Comparison of ENCODE assay signal across 17 cellular contexts in genomic region chr3:70855139-70855538, GRCh38.
DNase-seq lines count a peak whose midpoint lies in the region; ATAC-seq, FAIRE-seq and TF ChIP-seq lines count a peak whose summit lies in the region.
"Had no signal": no experiment of that assay in that cellular context is flagged by ENCODE, and none has a peak within 500 bp of the region (broad histone marks: within the 10 kb centered on the region; RNA-seq: fewer than 3 reads in every experiment).

No MANE protein-coding gene starts in this region.

- H3K27ac ChIP-seq in esophagus muscularis mucosa (replicated peaks in 1 of 4) (peak overlapping the region; percentile 24 to 71 (median 35)), lower lobe of right lung (no peak overlapping the region), PC-3 (ENCODE audit: low read length) (no peak overlapping the region)
- H3K27ac ChIP-seq: C4-2B had no signal

- TF ChIP-seq CTCF in esophagus muscularis mucosa (IDR thresholded peaks at IDR 0.05) (no peak), lower lobe of right lung (IDR thresholded peaks at IDR 0.05) (no peak), PC-3 (conservative IDR thresholded peaks at IDR 0.05; ENCODE audit: low read depth, low read length) (no peak)

- H3K9ac ChIP-seq in PC-3 (ENCODE audit: low read length): no peak overlapping the region

- H3K4me1 ChIP-seq in esophagus muscularis mucosa: peaks cover 10 to 69% (median 60%) of the 10 kb centered on the region in 4 donors
- H3K4me1 ChIP-seq in lower lobe of right lung: no peaks in the 10 kb centered on the region
- H3K4me1 ChIP-seq in PC-3 (ENCODE audit: insufficient read depth, low read length): peaks cover 50% of the 10 kb centered on the region

- H3K79me2 ChIP-seq in PC-3 (ENCODE audit: low read length): no peaks in the 10 kb centered on the region

- no peak overlapping the region for H3K4me3 ChIP-seq in esophagus muscularis mucosa
- no peak overlapping the region for H3K4me3 ChIP-seq in lower lobe of right lung
- no peak overlapping the region for H3K4me3 ChIP-seq in PC-3 (ENCODE audit: low read length)
- H3K4me3 ChIP-seq: GM23338 had no signal

- no peaks in the 10 kb centered on the region for H3K27me3 ChIP-seq in esophagus muscularis mucosa
- H3K27me3 ChIP-seq in lower lobe of right lung (ENCODE audit: low read depth): no peaks in the 10 kb centered on the region
- no peaks in the 10 kb centered on the region for H3K27me3 ChIP-seq in PC-3 (ENCODE audit: low read length)

- H2AFZ ChIP-seq in PC-3 (ENCODE audit: low read length): no peak overlapping the region

- no peak overlapping the region for H3K4me2 ChIP-seq in PC-3 (ENCODE audit: low read length)

- no peak for FAIRE-seq in frontal cortex (lab: Jason Lieb, UNC)
- FAIRE-seq: HepG2 had no signal

- TF ChIP-seq EP300 in esophagus muscularis mucosa (IDR thresholded peaks at IDR 0.05): no peak

- intact Hi-C loops in esophagus muscularis mucosa (cut with DNase I): no loop called here
- intact Hi-C loops in lower lobe of right lung (cut with DNase I): no loop called here
- intact Hi-C loops in PC-3 (cut with micrococcal nuclease): no loop called here

- no peaks in the 10 kb centered on the region for H4K20me1 ChIP-seq in PC-3 (ENCODE audit: low read length)

- WGBS in esophagus muscularis mucosa: 67% methylated on average over 2 of the region's 2 CpGs

- peak; percentile 28 to 59 for ATAC-seq in lower lobe of right lung
- ATAC-seq in PC-3: no peak
- ATAC-seq in HG02610 (IDR thresholded peaks at IDR 0.05; ENCODE audit: unreplicated experiment): no peak
- ATAC-seq: HepG2, Panc1 had no signal

- BruUV-seq in PC-3 (replicated peaks; lab: Mats Ljungman, UMichigan): no TSS peak

- DNase-seq in RPMI7951 (ENCODE audit: low read depth) (peak; percentile 42), esophagus muscularis mucosa (ENCODE audit: extremely low spot score) (no peak), lower lobe of right lung (no peak), NCI-H69 (lab: John Stamatoyannopoulos, UW) (no peak), PC-3 (no peak), frontal cortex (ENCODE audit: low spot score in 2 of 2) (no peak)
- DNase-seq: MM.1S, NCI-H1105, NCI-H187, NCI-H446 treated with DMSO at 0.1 percent for 48 hours, NCI-H774, SHP77 treated with DMSO at 0.1 percent for 48 hours had no signal

- no peak for TF ChIP-seq POLR2A in esophagus muscularis mucosa (IDR thresholded peaks at IDR 0.05; ENCODE audit: low read depth)

- H3K9me2 ChIP-seq in PC-3 (replicated peaks; ENCODE audit: low read length): no peaks in the 10 kb centered on the region

- POLR2A ChIA-PET in PC-3 (lab: Charles Lee; ENCODE audit: unreplicated experiment): no interaction called here

- H3K9me3 ChIP-seq in esophagus muscularis mucosa (no peaks in the 10 kb centered on the region), lower lobe of right lung (no peaks in the 10 kb centered on the region), PC-3 (ENCODE audit: low read length) (no peaks in the 10 kb centered on the region)

- no peaks in the 10 kb centered on the region for H3F3A ChIP-seq in PC-3 (ENCODE audit: low read length, unreplicated experiment)

- CTCF ChIA-PET in PC-3 (lab: Charles Lee): no interaction called here

- H3K36me3 ChIP-seq in esophagus muscularis mucosa (no peaks in the 10 kb centered on the region), lower lobe of right lung (no peaks in the 10 kb centered on the region), PC-3 (ENCODE audit: low read depth, low read length) (no peaks in the 10 kb centered on the region)

Comparison
In these comparisons a context has a peak if more than half of its experiments do, and no peak if none do; other contexts are left out.
1. H3K27ac ChIP-seq: peak in esophagus muscularis mucosa (4 of 4); none in lower lobe of right lung (single experiment) and PC-3 (single experiment).
2. ATAC-seq: peak in lower lobe of right lung (2 of 2); none in PC-3 (single experiment) and HG02610 (single experiment).